Comparison of ENCODE assay signal across 25 cellular contexts in the genomic region with DNA sequence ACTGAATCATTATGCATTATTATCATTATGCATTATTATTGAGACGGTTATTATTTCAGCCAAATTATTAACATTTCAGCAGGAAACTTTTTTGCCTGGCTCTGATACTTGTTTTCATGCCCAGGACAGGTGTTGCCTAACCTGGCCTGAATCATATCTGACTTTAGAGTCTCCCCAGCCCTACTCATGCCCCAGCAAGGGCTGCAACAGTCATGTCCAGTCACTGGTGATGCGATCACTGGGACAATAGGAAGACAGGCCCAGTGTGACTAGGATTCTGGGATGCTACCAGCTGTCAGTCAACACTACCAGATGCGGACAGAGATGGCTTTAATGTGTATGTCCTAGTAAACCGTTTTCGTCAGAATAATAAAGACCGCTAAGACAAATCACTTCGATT.
"Had no signal": no experiment of that assay in that cellular context is flagged by ENCODE, and none has a peak within 500 bp of the region (broad histone marks: within the 10 kb centered on the region; RNA-seq: fewer than 3 reads in every experiment).

No MANE protein-coding gene starts in this region.

- H3K27ac Mint-ChIP-seq: activated naive CD8-positive, alpha-beta T cell; effector memory CD8-positive, alpha-beta T cell; nephron; T-helper 2 cell treated with Interferon-gamma antibody and Interleukin-4, amounts not matched to agents 5 μg/mL and 100 μg/mL, for 36 hours had no signal

- H3K4me1 Mint-ChIP-seq: nephron had no signal

- DNase-seq: activated CD4-positive, alpha-beta T cell treated with anti-CD3 and anti-CD28 coated beads for 4 hours; activated CD4-positive, alpha-beta T cell treated with anti-CD3 and anti-CD28 coated beads, Interleukin-2, amount 50 U/mL, for 4 hours; activated CD4-positive, CD25-positive, alpha-beta regulatory T cell; activated effector memory CD4-positive, alpha-beta T cell treated with Interleukin-2 at 50 U/mL for 16 hours; activated naive CD4-positive, alpha-beta T cell treated with Interleukin-2 at 50 U/mL for 16 hours; activated T-cell treated with anti-CD3 and anti-CD28 coated beads for 4 hours; adrenal gland; aorta; body of pancreas; dorsolateral prefrontal cortex; effector memory CD8-positive, alpha-beta T cell; foreskin melanocyte; heart right ventricle; kidney glomerular epithelial cell; left lung; right lobe of liver; stimulated activated CD4-positive, alpha-beta T cell treated with anti-CD3 and anti-CD28 coated beads, Interleukin-2, amount 100 ng/mL, for 48 hours; stimulated activated naive CD4-positive, alpha-beta T cell treated with Interleukin-2 at 50 U/mL for 16 hours; uterus had no signal

- H3K4me3 ChIP-seq: adrenal gland, body of pancreas, coronary artery, dorsolateral prefrontal cortex, esophagus muscularis mucosa, heart right ventricle, left lung, right lobe of liver, tibial nerve, uterus had no signal

- H3K4me1 ChIP-seq: adrenal gland, heart right ventricle, right lobe of liver, tibial nerve, uterus had no signal

- H3K36me3 ChIP-seq: adrenal gland, esophagus muscularis mucosa, heart right ventricle, left lung, right lobe of liver, tibial nerve, uterus had no signal

- H3K27me3 Mint-ChIP-seq: activated naive CD8-positive, alpha-beta T cell; effector memory CD8-positive, alpha-beta T cell had no signal

- H3K27ac ChIP-seq: adrenal gland, body of pancreas, coronary artery, dorsolateral prefrontal cortex, esophagus muscularis mucosa, heart right ventricle, left lung, right lobe of liver, tibial nerve, uterus had no signal

- H3K4me3 Mint-ChIP-seq: activated naive CD8-positive, alpha-beta T cell; effector memory CD8-positive, alpha-beta T cell; nephron; T-helper 2 cell treated with Interferon-gamma antibody and Interleukin-4, amounts not matched to agents 5 μg/mL and 100 μg/mL, for 36 hours had no signal

- H3K9me3 ChIP-seq: adrenal gland, body of pancreas, esophagus muscularis mucosa, heart right ventricle, left lung, right lobe of liver, tibial nerve, uterus had no signal

- H3K36me3 Mint-ChIP-seq: activated naive CD8-positive, alpha-beta T cell had no signal

- H3K27me3 ChIP-seq: adrenal gland, body of pancreas, dorsolateral prefrontal cortex, esophagus muscularis mucosa, left lung, right lobe of liver, tibial nerve, uterus had no signal

- H3K9me3 Mint-ChIP-seq: effector memory CD8-positive, alpha-beta T cell; nephron; T-helper 2 cell treated with Interferon-gamma antibody and Interleukin-4, amounts not matched to agents 5 μg/mL and 100 μg/mL, for 36 hours had no signal

- ATAC-seq: body of pancreas; effector memory CD8-positive, alpha-beta T cell; heart right ventricle; left lung; right lobe of liver had no signal
